In the genomic region with DNA sequence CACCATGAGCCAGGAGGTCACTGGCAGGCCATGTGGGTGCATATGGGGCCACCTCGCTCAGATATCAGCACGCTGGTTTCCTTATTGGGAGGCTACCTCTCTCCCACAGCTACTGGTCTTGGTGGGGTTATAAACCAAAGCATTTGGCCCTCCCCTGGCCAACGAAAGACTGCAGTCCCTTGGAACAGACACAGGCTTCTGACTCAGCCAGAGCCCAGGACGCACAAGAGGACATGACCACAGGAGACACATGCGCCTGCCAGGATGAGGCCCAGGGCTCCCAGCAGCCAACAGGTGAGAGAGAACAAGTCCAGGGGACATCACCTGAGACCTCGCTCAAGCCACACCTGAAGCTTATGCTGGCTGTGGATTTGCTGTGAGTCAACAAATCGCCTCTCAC, we compare ENCODE assay signal across 27 cellular contexts. TPM values are rescaled to one million over a fixed set of nuclear protein-coding genes. Genes with fewer than 3 reads are reported as not detected.
DNase-seq lines count a peak whose midpoint lies in the region; ATAC-seq, FAIRE-seq and TF ChIP-seq lines count a peak whose summit lies in the region.
"Had no signal": no experiment of that assay in that cellular context is flagged by ENCODE, and none has a peak within 500 bp of the region (broad histone marks: within the 10 kb centered on the region; RNA-seq: fewer than 3 reads in every experiment).

No MANE protein-coding gene starts in this region.

- H3K27me3 ChIP-seq in lower lobe of right lung (ENCODE audit: low read depth) (no peaks in the 10 kb centered on the region), A673 (replicated peaks; ENCODE audit: insufficient read depth, low read depth, low read length, poor library complexity) (no peaks in the 10 kb centered on the region)
- H3K27me3 ChIP-seq: pancreas, tibial nerve had no signal

- peak overlapping the region in 1 of 7 donors; percentile 46 for H3K27ac Mint-ChIP-seq in CD14-positive monocyte
- H3K27ac Mint-ChIP-seq: T-helper 1 cell treated with Interleukin-12 subunit alpha and Interleukin-12 subunit beta and Interleukin-4 antibody, amounts not matched to agents 30 μg/mL and 1 μg/mL, for 36 hours had no signal

- no peak for TF ChIP-seq RAD21 in A549 (conservative IDR thresholded peaks at IDR 0.05 in 1 of 2, IDR thresholded peaks at IDR 0.05 in 1 of 2)

- peaks cover 36% of the 10 kb centered on the region for H3K4me1 Mint-ChIP-seq in CD14-positive monocyte

- H3K36me3 Mint-ChIP-seq in CD14-positive monocyte = peaks cover 13 to 32% of the 10 kb centered on the region in 2 donors

- intact Hi-C loops in CD14-positive monocyte (cut with micrococcal nuclease) = loop anchor here in 1 of 2 donors (5.0 kb wide), 1 partner anchor 1326 kb away; a partner anchor contains a TSS
- intact Hi-C loops in lower lobe of right lung (cut with DNase I) = no loop called here
- intact Hi-C loops in A673 (cut with micrococcal nuclease; ENCODE audit: unreplicated experiment) = no loop called here

- H3K4me1 ChIP-seq in A549 (peaks cover 15% of the 10 kb centered on the region; the same call in 2 of the 3 replicates), lower lobe of right lung (no peaks in the 10 kb centered on the region), A673 (ENCODE audit: insufficient read depth, low read length, poor library complexity, severe bottlenecking) (peaks cover 17% of the 10 kb centered on the region)
- H3K4me1 ChIP-seq: pancreas had no signal

- TF ChIP-seq POLR2A in A549 (IDR thresholded peaks at IDR 0.05; ENCODE audit: low read length) = no peak

- peaks cover 33% of the 10 kb centered on the region for H3K36me3 ChIP-seq in lower lobe of right lung
- peaks cover 7% of the 10 kb centered on the region for H3K36me3 ChIP-seq in A673 (ENCODE audit: insufficient read depth, low read length, poor library complexity, severe bottlenecking)
- H3K36me3 ChIP-seq: pancreas had no signal

- no peak overlapping the region for H3K4me2 ChIP-seq in A549

- 45% methylated on average over 1 of the region's 7 CpGs for WGBS in A549 (ENCODE audit: missing lambda C conversion rate)

- H3K27me3 Mint-ChIP-seq in CD14-positive monocyte (ENCODE audit: low read depth in 3 of 3) = peaks cover 0 to 2% (median 2%) of the 10 kb centered on the region in 3 donors
- H3K27me3 Mint-ChIP-seq: naive B cell had no signal

- no peak for TF ChIP-seq EP300 in A549 (IDR thresholded peaks at IDR 0.05)

- no peak overlapping the region for H3K4me3 Mint-ChIP-seq in CD14-positive monocyte
- H3K4me3 Mint-ChIP-seq: T-helper 1 cell treated with Interleukin-12 subunit alpha and Interleukin-12 subunit beta and Interleukin-4 antibody, amounts not matched to agents 30 μg/mL and 1 μg/mL, for 36 hours had no signal

- H3K27ac ChIP-seq in A549 (no peak overlapping the region), RWPE1 (peak overlapping the region; percentile 38), lower lobe of right lung (no peak overlapping the region), A673 (ENCODE audit: low read depth, low read length, poor library complexity, severe bottlenecking) (no peak overlapping the region)
- H3K27ac ChIP-seq: HL-60, pancreas, tibial nerve had no signal

- no peak for FAIRE-seq in A549 (lab: Jason Lieb, UNC)
- FAIRE-seq in D721Med (lab: Jason Lieb, UNC) = no peak
- FAIRE-seq: kidney, pancreas had no signal

- POLR2A ChIA-PET in A549 (lab: Yijun Ruan, JAX) (no interaction called here), RWPE1 (lab: Yijun Ruan, JAX; ENCODE audit: low non-redundant PET) (no interaction called here), A673 (lab: Charles Lee; ENCODE audit: low non-redundant PET) (no interaction called here)

- peaks cover 0 to 2% (median 0%) of the 10 kb centered on the region in 7 donors for H3K9me3 Mint-ChIP-seq in CD14-positive monocyte
- H3K9me3 Mint-ChIP-seq: T-helper 1 cell treated with Interleukin-12 subunit alpha and Interleukin-12 subunit beta and Interleukin-4 antibody, amounts not matched to agents 30 μg/mL and 1 μg/mL, for 36 hours had no signal

- ATAC-seq in A549 (peak; percentile 13 to 58; a peak in 3 of 6 replicates), lower lobe of right lung (no peak)
- ATAC-seq: pancreas had no signal

- peak in 1 of 2 experiments; percentile 22 for DNase-seq in A549 (ENCODE audit: low read depth in 1 of 2, low spot score in 1 of 2)
- DNase-seq in CD14-positive monocyte (ENCODE audit: low spot score) = peak; percentile 21
- DNase-seq in RWPE1 (ENCODE audit: low spot score) = no peak
- DNase-seq in lower lobe of right lung = peak; percentile 47
- DNase-seq in T-helper 1 cell = no peak
- no peak for DNase-seq in NCI-H2107 (lab: John Stamatoyannopoulos, UW)
- no peak for DNase-seq in D721Med (ENCODE audit: insufficient read length, low spot score)
- no peak for DNase-seq in A673 (ENCODE audit: low spot score)
- DNase-seq: activated CD4-positive, alpha-beta T cell treated with anti-CD3 and anti-CD28 coated beads, Interleukin-2, amount 50 U/mL, for 1 hour; activated naive CD4-positive, alpha-beta T cell; amygdala; caudate nucleus; EL; foreskin melanocyte; kidney; MM.1S; naive B cell; NCI-H146; NCI-H2171; NCI-H526; SIG-M5; stimulated activated CD4-positive, alpha-beta T cell treated with anti-CD3 and anti-CD28 coated beads, Interleukin-2, amount 100 ng/mL, for 24 hours; stimulated activated naive CD4-positive, alpha-beta T cell treated with Interleukin-2 at 50 U/mL for 16 hours had no signal

- no peak for TF ChIP-seq CTCF in A549 (IDR thresholded peaks at IDR 0.05)
- TF ChIP-seq CTCF in CD14-positive monocyte (IDR thresholded peaks at IDR 0.05) = no peak
- no peak for TF ChIP-seq CTCF in RWPE1 (conservative IDR thresholded peaks at IDR 0.05; ENCODE audit: low read depth)
- TF ChIP-seq CTCF in lower lobe of right lung (IDR thresholded peaks at IDR 0.05) = no peak
- TF ChIP-seq CTCF in D721Med (IDR thresholded peaks at IDR 0.05; ENCODE audit: insufficient read depth, missing control alignments) = no peak
- no peak for TF ChIP-seq CTCF in A673 (conservative IDR thresholded peaks at IDR 0.05; ENCODE audit: low read depth, low read length)

- CTCF ChIA-PET in A549 (lab: Yijun Ruan, JAX) (no interaction called here), RWPE1 (lab: Yijun Ruan, JAX) (no interaction called here), A673 (lab: Charles Lee) (no interaction called here)

- no peak overlapping the region for H3K4me3 ChIP-seq in A549
- no peak overlapping the region for H3K4me3 ChIP-seq in lower lobe of right lung
- no peak overlapping the region for H3K4me3 ChIP-seq in A673 (ENCODE audit: low read depth, low read length, poor library complexity, severe bottlenecking)
- H3K4me3 ChIP-seq: pancreas, tibial nerve had no signal

- BruUV-seq in A673 (replicated peaks; lab: Mats Ljungman, UMichigan) = no TSS peak

- H3K9me3 ChIP-seq in A549 = no peaks in the 10 kb centered on the region
- no peaks in the 10 kb centered on the region for H3K9me3 ChIP-seq in lower lobe of right lung
- no peaks in the 10 kb centered on the region for H3K9me3 ChIP-seq in A673 (ENCODE audit: low read depth, low read length, poor library complexity, severe bottlenecking)
- H3K9me3 ChIP-seq: pancreas, tibial nerve had no signal

TF ChIP-seq in A549, 52 proteins besides CTCF, POLR2A, EP300 and RAD21 (continues in another document):
- TF ChIP-seq PHF8 (IDR thresholded peaks at IDR 0.05; ENCODE audit: borderline replicate concordance, low read depth) (no peak), HDAC2 (IDR thresholded peaks at IDR 0.05) (no peak), MAFK (IDR thresholded peaks at IDR 0.05; ENCODE audit: partially characterized antibody) (no peak), ZNF302 (CRISPR knock-in tag; IDR thresholded peaks at IDR 0.05) (no peak), KDM1A (IDR thresholded peaks at IDR 0.05; ENCODE audit: low read depth) (no peak), SREBF2 (IDR thresholded peaks at IDR 0.05) (no peak), HOXB5 (CRISPR knock-in tag; IDR thresholded peaks at IDR 0.05) (no peak), MAZ (IDR thresholded peaks at IDR 0.05; ENCODE audit: borderline replicate concordance, low read depth, low read length) (no peak), HOXB13 (CRISPR knock-in tag; IDR thresholded peaks at IDR 0.05; ENCODE audit: low read depth) (no peak), JUN (IDR thresholded peaks at IDR 0.05) (no peak), EHF (CRISPR knock-in tag; IDR thresholded peaks at IDR 0.05) (no peak)
- TF ChIP-seq, protein P1, sequence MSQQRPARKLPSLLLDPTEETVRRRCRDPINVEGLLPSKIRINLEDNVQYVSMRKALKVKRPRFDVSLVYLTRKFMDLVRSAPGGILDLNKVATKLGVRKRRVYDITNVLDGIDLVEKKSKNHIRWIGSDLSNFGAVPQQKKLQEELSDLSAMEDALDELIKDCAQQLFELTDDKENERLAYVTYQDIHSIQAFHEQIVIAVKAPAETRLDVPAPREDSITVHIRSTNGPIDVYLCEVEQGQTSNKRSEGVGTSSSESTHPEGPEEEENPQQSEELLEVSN (IDR thresholded peaks at IDR 0.05; ENCODE audit: borderline replicate concordance, low read depth) = no peak
- TF ChIP-seq, protein P2, sequence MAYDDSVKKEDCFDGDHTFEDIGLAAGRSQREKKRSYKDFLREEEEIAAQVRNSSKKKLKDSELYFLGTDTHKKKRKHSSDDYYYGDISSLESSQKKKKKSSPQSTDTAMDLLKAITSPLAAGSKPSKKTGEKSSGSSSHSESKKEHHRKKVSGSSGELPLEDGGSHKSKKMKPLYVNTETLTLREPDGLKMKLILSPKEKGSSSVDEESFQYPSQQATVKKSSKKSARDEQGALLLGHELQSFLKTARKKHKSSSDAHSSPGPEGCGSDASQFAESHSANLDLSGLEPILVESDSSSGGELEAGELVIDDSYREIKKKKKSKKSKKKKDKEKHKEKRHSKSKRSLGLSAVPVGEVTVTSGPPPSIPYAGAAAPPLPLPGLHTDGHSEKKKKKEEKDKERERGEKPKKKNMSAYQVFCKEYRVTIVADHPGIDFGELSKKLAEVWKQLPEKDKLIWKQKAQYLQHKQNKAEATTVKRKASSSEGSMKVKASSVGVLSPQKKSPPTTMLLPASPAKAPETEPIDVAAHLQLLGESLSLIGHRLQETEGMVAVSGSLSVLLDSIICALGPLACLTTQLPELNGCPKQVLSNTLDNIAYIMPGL (CRISPR knock-in tag; IDR thresholded peaks at IDR 0.05; ENCODE audit: borderline replicate concordance) = no peak

RNA-seq across cellular contexts. Expression of a gene that starts 13.8 kb away (rescaled TPM):
- 2.9 and 3.7 TPM in 2 replicates for polyA plus RNA-seq in A549 (2011; rRNA removed)
- 6.1 and 7.6 TPM in 2 replicates for polyA plus RNA-seq in A549 (2012; cell fraction: cytosol; rRNA removed)
- 31.0 and 35.1 TPM in 2 replicates for polyA plus RNA-seq in A549 (2012; cell fraction: nucleus; rRNA removed)
- 4.8 to 5.5 TPM (median 5.1 TPM) in 3 replicates for polyA plus RNA-seq in A549 (2017; fragmentation: RNase III; extraction: RNeasy Plus Mini Kit Qiagen cat#74134 plus additional on column Dnase treatment)
- polyA minus RNA-seq in A549 (2011; rRNA and poly(A)+ RNA removed) = 8.3 and 9.1 TPM in 2 replicates
- polyA plus RNA-seq in CD14-positive monocyte = 1 to 10 TPM in 1 of 2 donors, under 1 TPM in 1; 0.39 to 1.2 TPM
- 16.1 TPM for total RNA-seq in lower lobe of right lung
- 27.6 and 29.7 TPM in 2 replicates for total RNA-seq in A673 (2021)

Comparison
In these comparisons a context has a peak if more than half of its experiments do, and no peak if none do; other contexts are left out.
1. ATAC-seq: peak in A549 (2 of 2); none in lower lobe of right lung (0 of 2).
2. DNase-seq: peak in CD14-positive monocyte (single experiment) and lower lobe of right lung (single experiment); none in RWPE1 (single experiment), T-helper 1 cell (0 of 5), NCI-H2107 (single experiment), D721Med (single experiment) and A673 (single experiment).